In genomic region chr6:160137989-160138835, GRCh38 we compare ENCODE assay signal across 7 cellular contexts. TPM values are rescaled to one million over a fixed set of nuclear protein-coding genes. Genes with fewer than 3 reads are reported as not detected.
DNase-seq lines count a peak whose midpoint lies in the region; ATAC-seq and TF ChIP-seq lines count a peak whose summit lies in the region.

No MANE protein-coding gene starts in this region.

- CTCF ChIA-PET in HEK293T (lab: Yijun Ruan, JAX) = interaction anchor here (0.6 to 2.0 kb wide), 6 partner anchors 10 to 317 kb away, joined by 3 to 11 read pairs (median 4); no protein-coding TSS in a partner anchor

- H3K36me3 Mint-ChIP-seq in effector memory CD8-positive, alpha-beta T cell (ENCODE audit: insufficient read depth) = peaks cover 8% of the 10 kb centered on the region
- peaks cover 2% of the 10 kb centered on the region for H3K36me3 Mint-ChIP-seq in mesothelial cell of epicardium

- POLR2A ChIA-PET in HEK293T (lab: Yijun Ruan, JAX) = no interaction called here

- ATAC-seq in effector memory CD8-positive, alpha-beta T cell (replicated peaks) = peak; percentile 71

- peak; percentile 67 for TF ChIP-seq CTCF in GM12874 (IDR thresholded peaks at IDR 0.05; ENCODE audit: insufficient read depth, low read depth, low read length)
- TF ChIP-seq CTCF in mesothelial cell of epicardium (IDR thresholded peaks at IDR 0.05; ENCODE audit: unreplicated experiment) = peak; percentile 81

- no peak overlapping the region for H3K4me3 Mint-ChIP-seq in effector memory CD8-positive, alpha-beta T cell
- no peak overlapping the region for H3K4me3 Mint-ChIP-seq in mesothelial cell of epicardium

- DNase-seq in HEK293T (ENCODE audit: extremely low spot score) = peak; percentile 64
- DNase-seq in NCI-H2029 (lab: John Stamatoyannopoulos, UW) = peak; percentile 43
- peak; percentile 48 to 63 for DNase-seq in activated CD4-positive, alpha-beta T cell treated with anti-CD3 and anti-CD28 coated beads, Interleukin-2, amount 50 U/mL, for 4 hours
- peak; percentile 46 to 64 (median 50) for DNase-seq in effector memory CD8-positive, alpha-beta T cell
- DNase-seq in mesothelial cell of epicardium (ENCODE audit: low spot score in 2 of 2, unreplicated experiment in 2 of 2) = peak in 1 of 2 experiments; percentile 59
- peak; percentile 22 to 31 for DNase-seq in stimulated activated CD8-positive, alpha-beta memory T cell treated with anti-CD3 and anti-CD28 coated beads, Interleukin-7, amount 100 ng/mL, for 4 hours (ENCODE audit: low read depth in 2 of 2)

- peaks cover 6 to 9% of the 10 kb centered on the region in 2 donors for H3K4me1 Mint-ChIP-seq in effector memory CD8-positive, alpha-beta T cell (ENCODE audit: low read depth in 2 of 2)
- H3K4me1 Mint-ChIP-seq in mesothelial cell of epicardium = peaks cover 31% of the 10 kb centered on the region

- no peaks in the 10 kb centered on the region for H3K9me3 Mint-ChIP-seq in effector memory CD8-positive, alpha-beta T cell
- no peaks in the 10 kb centered on the region for H3K9me3 Mint-ChIP-seq in mesothelial cell of epicardium

- H3K27me3 Mint-ChIP-seq in effector memory CD8-positive, alpha-beta T cell = no peaks in the 10 kb centered on the region
- no peaks in the 10 kb centered on the region for H3K27me3 Mint-ChIP-seq in mesothelial cell of epicardium (ENCODE audit: low read depth)

- H3K27ac Mint-ChIP-seq in effector memory CD8-positive, alpha-beta T cell = peak overlapping the region; percentile 57 to 59
- peak overlapping the region; percentile 50 for H3K27ac Mint-ChIP-seq in mesothelial cell of epicardium

TF ChIP-seq in HEK293T, 16 proteins besides CTCF, POLR2A, EP300 and RAD21:
- TF ChIP-seq SP1 (IDR thresholded peaks at IDR 0.05) = no peak
- no peak for TF ChIP-seq FOXM1 (IDR thresholded peaks at IDR 0.05; ENCODE audit: borderline replicate concordance)
- no peak for TF ChIP-seq TARDBP (IDR thresholded peaks at IDR 0.05)
- TF ChIP-seq BHLHE40 (IDR thresholded peaks at IDR 0.05; ENCODE audit: borderline replicate concordance) = no peak
- TF ChIP-seq NFRKB (IDR thresholded peaks at IDR 0.05) = no peak
- no peak for TF ChIP-seq ARNT (IDR thresholded peaks at IDR 0.05)
- no peak for TF ChIP-seq PKNOX1 (IDR thresholded peaks at IDR 0.05)

RNA-seq across cellular contexts. Expression of gene SLC22A1, which starts 16.6 kb away (rescaled TPM):
- 1.8 to 2.4 TPM (median 2.0 TPM) in 3 replicates for total RNA-seq in mesothelial cell of epicardium
